Comparison of ENCODE assay signal across 10 cellular contexts in the genomic region with DNA sequence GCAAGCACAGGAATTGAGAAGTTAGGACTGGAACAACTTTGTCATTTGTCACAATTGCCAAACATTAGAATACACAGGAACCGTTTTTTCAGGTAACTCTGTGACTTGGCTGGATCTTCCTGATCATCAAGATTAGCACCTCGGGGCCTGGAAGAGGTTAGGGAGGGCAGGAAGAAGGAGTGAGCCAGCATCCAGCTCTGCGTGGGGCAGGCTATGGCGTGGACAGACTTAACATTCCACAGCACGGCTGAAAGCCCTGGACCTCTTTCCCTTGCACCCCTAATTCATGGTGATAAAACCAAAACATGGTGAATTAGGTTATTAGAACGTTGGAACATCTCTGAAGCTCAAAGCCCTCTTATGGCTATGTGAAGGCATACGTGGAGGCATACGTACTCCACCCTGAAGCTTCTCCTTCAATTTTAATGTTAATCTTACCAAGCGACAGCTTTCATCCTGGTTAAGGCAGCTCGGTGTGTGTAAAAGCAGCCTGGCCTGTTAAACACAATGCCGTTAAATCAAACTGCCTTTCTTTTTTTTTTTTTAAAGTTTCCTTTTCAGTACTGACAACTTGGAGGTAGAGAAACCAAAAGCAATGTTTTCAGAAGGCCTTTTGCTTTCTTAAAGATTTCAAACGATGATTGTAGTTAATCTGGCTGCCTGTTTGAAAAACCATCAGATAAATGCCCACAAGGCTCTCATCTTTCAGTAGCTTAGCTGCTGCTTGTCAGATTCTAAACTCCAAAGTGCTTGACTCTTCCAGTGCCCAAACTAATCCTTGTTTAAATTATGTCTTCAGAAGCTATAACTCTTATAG. TPM values are rescaled to one million over a fixed set of nuclear protein-coding genes. Genes with fewer than 3 reads are reported as not detected.
DNase-seq lines count a peak whose midpoint lies in the region; ATAC-seq and TF ChIP-seq lines count a peak whose summit lies in the region.
"Had no signal": no experiment of that assay in that cellular context is flagged by ENCODE, and none has a peak within 500 bp of the region (broad histone marks: within the 10 kb centered on the region; RNA-seq: fewer than 3 reads in every experiment).

No MANE protein-coding gene starts in this region.

- H3K9me3 ChIP-seq in heart left ventricle (no peaks in the 10 kb centered on the region), adrenal gland (replicated peaks in 1 of 3) (no peaks in the 10 kb centered on the region), mesodermal cell (ENCODE audit: control insufficient read depth, low read length) (no peaks in the 10 kb centered on the region), uterus (no peaks in the 10 kb centered on the region)

- TF ChIP-seq CTCF in heart left ventricle (IDR thresholded peaks at IDR 0.05) (no peak), adrenal gland (IDR thresholded peaks at IDR 0.05) (no peak), uterus (IDR thresholded peaks at IDR 0.05) (no peak)

- H3K4me3 ChIP-seq in heart left ventricle (peak overlapping the region in 9 of 12 donors; percentile 14 to 94 (median 29)), adrenal gland (no peak overlapping the region), mesodermal cell (ENCODE audit: extremely low read depth, insufficient read depth, low read length, poor library complexity, severe bottlenecking) (no peak overlapping the region), uterus (peak overlapping the region in 1 of 2 donors; percentile 2)

- ATAC-seq in heart left ventricle (no peak), Right ventricle myocardium inferior (no peak), HG03196 (IDR thresholded peaks at IDR 0.05; ENCODE audit: unreplicated experiment) (no peak), HG03469 (IDR thresholded peaks at IDR 0.05; ENCODE audit: unreplicated experiment) (no peak)

- H3K27me3 ChIP-seq in heart left ventricle (no peaks in the 10 kb centered on the region), adrenal gland (no peaks in the 10 kb centered on the region), uterus (no peaks in the 10 kb centered on the region)

- H3K27ac ChIP-seq in heart left ventricle (peak overlapping the region; percentile 13 to 99 (median 96)), adrenal gland (peak overlapping the region in 3 of 5 donors; percentile 14 to 98 (median 63)), mesodermal cell (ENCODE audit: low read depth, low read length, severe bottlenecking) (peak overlapping the region; percentile 33), uterus (peak overlapping the region; percentile 77 to 99)
- H3K27ac ChIP-seq: C4-2B had no signal

- DNase-seq in heart left ventricle (no peak), Right ventricle myocardium inferior (ENCODE audit: missing footprints) (no peak), adrenal gland (no peak), uterus (no peak), NCI-H1417 treated with DMSO at 0.1 percent for 48 hours (lab: John Stamatoyannopoulos, UW) (no peak)
- DNase-seq: Karpas-422 had no signal

- H3K36me3 ChIP-seq in heart left ventricle (peaks cover 0 to 10% (median 4%) of the 10 kb centered on the region in 9 donors), adrenal gland (replicated peaks in 1 of 2) (no peaks in the 10 kb centered on the region), mesodermal cell (ENCODE audit: control insufficient read depth, insufficient read depth, low read length) (no peaks in the 10 kb centered on the region), uterus (no peaks in the 10 kb centered on the region)

- intact Hi-C loops in heart left ventricle (cut with DNase I) = loop anchor here in 4 of 10 donors (2.0 to 10.0 kb wide), 4 partner anchors 39 to 63 kb away; no protein-coding TSS in a partner anchor
- intact Hi-C loops in Right ventricle myocardium inferior (cut with DNase I) = no loop called here
- intact Hi-C loops in adrenal gland (cut with DNase I) = no loop called here
- intact Hi-C loops in uterus (cut with DNase I; ENCODE audit: low total_unique reads) = no loop called here

- WGBS in heart left ventricle, 4 donors = 26 to 34% (median 29%) methylated on average over 12 of the region's 12 CpGs
- 46 to 54% (median 50%) methylated on average over 12 of the region's 12 CpGs for WGBS in adrenal gland, 4 donors
- WGBS in mesodermal cell (ENCODE audit: insufficient coverage in 2 of 2), 2 experiments = 40 to 44% methylated on average over 10 to 11 of the region's 12 CpGs

- TF ChIP-seq POLR2A in heart left ventricle (IDR thresholded peaks at IDR 0.05) = no peak
- TF ChIP-seq POLR2A in adrenal gland (IDR thresholded peaks at IDR 0.05) = no peak
- no peak for TF ChIP-seq POLR2A in uterus (IDR thresholded peaks at IDR 0.05)

- peaks cover 3 to 79% (median 57%) of the 10 kb centered on the region in 12 donors for H3K4me1 ChIP-seq in heart left ventricle
- peaks cover 24 to 63% of the 10 kb centered on the region in 2 donors for H3K4me1 ChIP-seq in adrenal gland (replicated peaks in 1 of 2)
- peaks cover 51% of the 10 kb centered on the region for H3K4me1 ChIP-seq in mesodermal cell (ENCODE audit: control insufficient read depth, insufficient read depth, low read length, poor library complexity, severe bottlenecking)
- peaks cover 0 to 6% of the 10 kb centered on the region in 2 donors for H3K4me1 ChIP-seq in uterus

RNA-seq across cellular contexts. Expression of gene GRK5, which starts 4.5 kb away (rescaled TPM):
- total RNA-seq in heart left ventricle (10 to 100 TPM; 17.0 to 58.0 (median 32.2) TPM), Right ventricle myocardium inferior (48.6 TPM), adrenal gland (10 to 100 TPM; 13.8 to 96.4 (median 21.5) TPM), uterus (10 to 100 TPM; 11.6 to 34.6 (median 14.1) TPM)
- polyA plus RNA-seq in heart left ventricle (10 to 100 TPM; 13.1 to 27.6 TPM), adrenal gland (10 to 100 TPM in 1 of 3 donors, 1 to 10 TPM in 2; 9.3 to 68.4 (median 9.8) TPM)
- polyA plus RNA-seq in mesodermal cell (2013, experiment 1 of 2) = 23.7 TPM
- 20.1 TPM for polyA plus RNA-seq in mesodermal cell (2013, experiment 2 of 2)

RNA-seq across cellular contexts. Expression of gene PRDX3, which starts 33.2 kb away (rescaled TPM):
- 100 to 1,000 TPM; 199 to 385 (median 267) TPM for total RNA-seq in heart left ventricle
- 100 to 1,000 TPM; 130 to 257 TPM for polyA plus RNA-seq in heart left ventricle
- 285 TPM for total RNA-seq in Right ventricle myocardium inferior
- total RNA-seq in adrenal gland = 100 to 1,000 TPM; 306 to 628 (median 425) TPM
- 100 to 1,000 TPM; 150 to 596 (median 200) TPM for polyA plus RNA-seq in adrenal gland
- 239 TPM for polyA plus RNA-seq in mesodermal cell (2013, experiment 1 of 2)
- polyA plus RNA-seq in mesodermal cell (2013, experiment 2 of 2) = 238 TPM
- total RNA-seq in uterus = 100 to 1,000 TPM in 3 of 4 donors, 10 to 100 TPM in 1; 90.6 to 231 (median 141) TPM

RNA-seq across cellular contexts. Expression of gene SFXN4, which starts 46.3 kb away (rescaled TPM):
- 10 to 100 TPM; 33.2 to 48.9 (median 39.6) TPM for total RNA-seq in heart left ventricle
- polyA plus RNA-seq in heart left ventricle = 10 to 100 TPM; 60.6 to 68.5 TPM
- 42.0 TPM for total RNA-seq in Right ventricle myocardium inferior
- 10 to 100 TPM; 31.0 to 55.7 (median 45.8) TPM for total RNA-seq in adrenal gland
- polyA plus RNA-seq in adrenal gland = 100 to 1,000 TPM in 2 of 3 donors, 10 to 100 TPM in 1; 53.6 to 135 (median 102) TPM
- 9.5 TPM for polyA plus RNA-seq in mesodermal cell (2013, experiment 1 of 2)
- 7.7 TPM for polyA plus RNA-seq in mesodermal cell (2013, experiment 2 of 2)
- 10 to 100 TPM in 3 of 4 donors, 1 to 10 TPM in 1; 1.2 to 22.1 (median 14.8) TPM for total RNA-seq in uterus

Comparison
In these comparisons a context has a peak if more than half of its experiments do, and no peak if none do; other contexts are left out.
1. H3K27ac ChIP-seq: peak in every context shown above with its lines; median percentile 96 in heart left ventricle; 88 in uterus; 63 in adrenal gland; 33 in mesodermal cell.
2. H3K4me3 ChIP-seq: peak in heart left ventricle (9 of 12); none in adrenal gland (0 of 4) and mesodermal cell (single experiment).